11 cellular contexts compared by ENCODE assay signal in genomic region chr1:53134961-53135734, GRCh38. TPM values are rescaled to one million over a fixed set of nuclear protein-coding genes. Genes with fewer than 3 reads are reported as not detected.
DNase-seq lines count a peak whose midpoint lies in the region; ATAC-seq, FAIRE-seq and TF ChIP-seq lines count a peak whose summit lies in the region.
"Had no signal": no experiment of that assay in that cellular context is flagged by ENCODE, and none has a peak within 500 bp of the region (broad histone marks: within the 10 kb centered on the region; RNA-seq: fewer than 3 reads in every experiment).

No MANE protein-coding gene starts in this region.

- no peak for ATAC-seq in GM12878
- ATAC-seq in HG02610 (IDR thresholded peaks at IDR 0.05; ENCODE audit: unreplicated experiment), result no peak
- ATAC-seq: WTC11 had no signal

- CTCF ChIA-PET in GM12878 (lab: Yijun Ruan, JAX), result no interaction called here

- no peaks in the 10 kb centered on the region; the same call in 2 of the 3 replicates for H3K9me3 ChIP-seq in GM12878 (replicated peaks; ENCODE audit: control insufficient read depth, insufficient read depth, low read length)

- no peak for TF ChIP-seq CTCF in GM12878 (IDR thresholded peaks at IDR 0.05 in 2 of 3, conservative IDR thresholded peaks at IDR 0.05 in 1 of 3; ENCODE audit: control insufficient read depth in 2 of 3, extremely low read depth in 1 of 3, insufficient read depth in 1 of 3, low read depth in 3 of 3, low read length in 3 of 3)

- no peak overlapping the region for H3K4me2 ChIP-seq in GM12878 (ENCODE audit: control insufficient read depth, insufficient read depth)

- peaks cover 8 to 11% (median 11%) of the 10 kb centered on the region in 3 donors for H3K27me3 Mint-ChIP-seq in immature natural killer cell (ENCODE audit: low read depth in 3 of 3)
- H3K27me3 Mint-ChIP-seq: activated naive CD8-positive, alpha-beta T cell treated with anti-CD3 and anti-CD28 coated beads for 36 hours had no signal

- no peaks in the 10 kb centered on the region for H3K79me2 ChIP-seq in GM12878 (ENCODE audit: control insufficient read depth, insufficient read depth, low read length)

- no peaks in the 10 kb centered on the region for H4K20me1 ChIP-seq in GM12878 (ENCODE audit: control insufficient read depth, insufficient read depth)

- TF ChIP-seq RAD21 in GM12878 (IDR thresholded peaks at IDR 0.05; ENCODE audit: insufficient read depth, low read depth, low read length), result no peak

- POLR2A ChIA-PET in GM12878 (lab: Charles Lee), result no interaction called here

- no peak for FAIRE-seq in GM12878 (lab: Jason Lieb, UNC)

- peak; percentile 26 for DNase-seq in NCI-H1105 (lab: John Stamatoyannopoulos, UW)
- no peak for DNase-seq in GM12878 (ENCODE audit: low read depth, low spot score)
- peak in 1 of 3 donors; percentile 37 for DNase-seq in immature natural killer cell
- DNase-seq in superior temporal gyrus (ENCODE audit: extremely low spot score), result peak; percentile 26
- no peak for DNase-seq in NCI-H1417 treated with DMSO at 0.1 percent for 48 hours (lab: John Stamatoyannopoulos, UW)
- DNase-seq in DMS53 (lab: John Stamatoyannopoulos, UW), result no peak
- no peak for DNase-seq in stimulated activated CD8-positive, alpha-beta memory T cell treated with anti-CD3 and anti-CD28 coated beads, Interleukin-4, amount 100 ng/mL, for 48 hours
- DNase-seq: activated naive CD8-positive, alpha-beta T cell treated with anti-CD3 and anti-CD28 coated beads for 36 hours; NCI-H345 had no signal

- H3K27ac ChIP-seq in GM12878 (ENCODE audit: control insufficient read depth, insufficient read depth), result no peak overlapping the region

- H3K4me1 Mint-ChIP-seq in immature natural killer cell, result peaks cover 42 to 74% of the 10 kb centered on the region in 2 donors
- H3K4me1 Mint-ChIP-seq: activated naive CD8-positive, alpha-beta T cell treated with anti-CD3 and anti-CD28 coated beads for 36 hours had no signal

- in situ Hi-C loops in GM12878 (cut with MboI), result no loop called here

- peak overlapping the region; percentile 42 to 89 (median 62) for H3K4me3 Mint-ChIP-seq in immature natural killer cell
- H3K4me3 Mint-ChIP-seq: activated naive CD8-positive, alpha-beta T cell treated with anti-CD3 and anti-CD28 coated beads for 36 hours; WTC11 had no signal

- no peak overlapping the region for H3K9ac ChIP-seq in GM12878 (ENCODE audit: control insufficient read depth, insufficient read depth, low read length)

- TF ChIP-seq EP300 in GM12878 (IDR thresholded peaks at IDR 0.05; ENCODE audit: borderline replicate concordance in 1 of 2, control insufficient read depth in 1 of 2, low read depth in 2 of 2, low read length in 2 of 2), result no peak

- RAD21 ChIA-PET in GM12878 (lab: Charles Lee; ENCODE audit: unreplicated experiment), result no interaction called here

- no peaks in the 10 kb centered on the region for H3K36me3 ChIP-seq in GM12878 (ENCODE audit: control insufficient read depth in 2 of 2, insufficient read depth in 2 of 2, low read length in 1 of 2)

- WGBS in GM12878 (ENCODE audit: insufficient coverage, insufficient replicate concordance, low lambda C conversion rate, missing lambda C conversion rate), result 67% methylated on average over 23 of the region's 23 CpGs

- H3K9me3 Mint-ChIP-seq in immature natural killer cell, result peaks cover 0 to 12% (median 6%) of the 10 kb centered on the region in 6 donors

- intact Hi-C loops in GM12878 (cut with micrococcal nuclease; ENCODE audit: unreplicated experiment), result no loop called here

- no peak overlapping the region for H2AFZ ChIP-seq in GM12878 (ENCODE audit: control insufficient read depth, low read depth, low read length)

- H3K4me3 ChIP-seq in GM12878, result no peak overlapping the region

- no peak for TF ChIP-seq POLR2A in GM12878 (IDR thresholded peaks at IDR 0.05; ENCODE audit: low read depth, low read length)

- no peaks in the 10 kb centered on the region for H3K4me1 ChIP-seq in GM12878 (ENCODE audit: control insufficient read depth, insufficient read depth, low read length)

- H3K27ac Mint-ChIP-seq in immature natural killer cell, result peak overlapping the region; percentile 85 to 99 (median 96)
- H3K27ac Mint-ChIP-seq: activated naive CD8-positive, alpha-beta T cell treated with anti-CD3 and anti-CD28 coated beads for 36 hours; WTC11 had no signal

- peaks cover 4 to 10% (median 10%) of the 10 kb centered on the region in 3 donors for H3K36me3 Mint-ChIP-seq in immature natural killer cell

- SMC1A ChIA-PET in GM12878 (lab: Charles Lee; ENCODE audit: uncharacterized antibody, unreplicated experiment), result no interaction called here

- BruUV-seq in GM12878 (replicated peaks; lab: Mats Ljungman, UMichigan), result no TSS peak

- H3K27me3 ChIP-seq in GM12878 (replicated peaks in 1 of 2; ENCODE audit: control insufficient read depth in 2 of 2, insufficient read depth in 2 of 2, low read length in 1 of 2), result no peaks in the 10 kb centered on the region; a peak in 1 of 4 replicates

TF ChIP-seq in GM12878, 131 proteins besides CTCF, POLR2A, EP300 and RAD21:
- TF ChIP-seq MAX (IDR thresholded peaks at IDR 0.05; ENCODE audit: low read depth, low read length) (no peak), DPF2 (IDR thresholded peaks at IDR 0.05) (no peak), ZBED1 (IDR thresholded peaks at IDR 0.05; ENCODE audit: borderline replicate concordance) (no peak), CBFB (IDR thresholded peaks at IDR 0.05; ENCODE audit: low read depth) (no peak), ATF3 (IDR thresholded peaks at IDR 0.05; ENCODE audit: borderline replicate concordance, extremely low read depth, low read depth, low read length) (no peak), ZNF622 (IDR thresholded peaks at IDR 0.05) (no peak), RAD51 (IDR thresholded peaks at IDR 0.05) (peak; percentile 41; the same call in 1 of the 2 replicates), USF1 (IDR thresholded peaks at IDR 0.05; ENCODE audit: borderline replicate concordance, extremely low read length, insufficient read depth, low read depth, low read length) (peak; percentile 6), TCF7 (IDR thresholded peaks at IDR 0.05; ENCODE audit: borderline replicate concordance) (no peak), REST (IDR thresholded peaks at IDR 0.05; ENCODE audit: low read depth, low read length) (no peak), YY1 (IDR thresholded peaks at IDR 0.05; ENCODE audit: low read depth, low read length) (no peak)

RNA-seq across cellular contexts. Expression of gene SLC1A7, which starts 7.3 kb away (rescaled TPM):
- not detected in 2 replicates for total RNA-seq in GM12878 (2013; cell fraction: nucleolus; rRNA removed)
- total RNA-seq in GM12878 (2014; rRNA removed) (not detected in 2 replicates), GM12878 (2014; rRNA removed; fragmentation: Illumina TruSeq; extraction: Trizol) (not detected in 2 replicates), GM12878 (2021) (not detected in 2 replicates)
- not detected for polyA plus RNA-seq in GM12878 (2011; ENCODE audit: low read depth)
- polyA plus RNA-seq in GM12878 (2011; rRNA removed) (not detected in 2 replicates), GM12878 (2014; fragmentation: Illumina TruSeq; extraction: Trizol) (not detected in 2 replicates), GM12878 (2014; fragmentation: Nextera tagmentation; extraction: Ambion mirVana) (not detected), GM12878 (2014; rRNA removed) (not detected in 2 replicates), GM12878 (2016; fragmentation: Nextera tagmentation; extraction: Ambion mirVana) (not detected), immature natural killer cell (1 to 10 TPM; 2.1 to 6.4 (median 4.8) TPM)
- not detected in 2 replicates for polyA plus RNA-seq in GM12878 (2011; cell fraction: cytosol; rRNA removed)
- polyA plus RNA-seq in GM12878 (2011; cell fraction: nucleus; rRNA removed), result not detected in 2 replicates
- polyA plus RNA-seq in GM12878 (2012), result not detected in 2 replicates
- polyA minus RNA-seq in GM12878 (2011; rRNA and poly(A)+ RNA removed), result not detected in 2 replicates
- not detected in 2 replicates for polyA minus RNA-seq in GM12878 (2011; cell fraction: cytosol; rRNA and poly(A)+ RNA removed)
- not detected in 2 replicates for polyA minus RNA-seq in GM12878 (2011; cell fraction: nucleus; rRNA and poly(A)+ RNA removed)
- total RNA-seq: activated naive CD8-positive, alpha-beta T cell treated with anti-CD3 and anti-CD28 coated beads for 36 hours; WTC11 had no signal

Comparison
In these comparisons a context has a peak if more than half of its experiments do, and no peak if none do; other contexts are left out.
1. DNase-seq: peak in NCI-H1105 (single experiment) and superior temporal gyrus (single experiment); none in GM12878 (single experiment), NCI-H1417 treated with DMSO at 0.1 percent for 48 hours (single experiment), DMS53 (single experiment) and stimulated activated CD8-positive, alpha-beta memory T cell treated with anti-CD3 and anti-CD28 coated beads, Interleukin-4, amount 100 ng/mL, for 48 hours (single experiment).